In genomic region chr1:85148524-85149250, GRCh38 we compare ENCODE assay signal across 1 cellular context.
TF ChIP-seq lines count a peak whose summit lies in the region.

No MANE protein-coding gene starts in this region.

TF ChIP-seq in SK-N-SH, 30 proteins besides CTCF, POLR2A, EP300 and RAD21:
- TF ChIP-seq USF2 (IDR thresholded peaks at IDR 0.05; ENCODE audit: borderline replicate concordance, low read depth, low read length) (no peak), SIN3A (IDR thresholded peaks at IDR 0.05; ENCODE audit: borderline replicate concordance, low read depth, low read length) (no peak), TCF12 (IDR thresholded peaks at IDR 0.05) (no peak)
